Comparison of ENCODE assay signal across 9 cellular contexts in the genomic region with DNA sequence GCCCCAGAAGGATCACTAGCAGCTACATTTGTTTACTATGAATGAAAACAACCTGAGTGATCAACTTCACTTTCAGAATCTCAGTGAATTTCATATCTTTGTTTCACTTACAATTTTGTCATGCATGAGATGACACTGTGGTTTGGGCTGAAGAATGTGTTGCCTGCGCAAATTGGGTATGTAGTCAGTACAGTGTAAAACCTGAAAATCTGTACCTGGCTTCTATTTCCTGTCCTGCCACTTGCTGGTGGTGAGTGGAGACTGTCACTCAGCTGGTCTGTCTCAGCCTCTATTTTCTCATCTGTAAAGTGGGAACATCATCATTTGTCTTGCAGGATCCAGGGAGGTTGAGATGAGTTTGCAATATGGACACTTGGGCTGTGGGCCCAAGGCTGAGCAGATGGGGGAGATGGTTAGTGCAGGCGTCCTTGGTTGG.
DNase-seq lines count a peak whose midpoint lies in the region; ATAC-seq and TF ChIP-seq lines count a peak whose summit lies in the region.
"Had no signal": no experiment of that assay in that cellular context is flagged by ENCODE, and none has a peak within 500 bp of the region (broad histone marks: within the 10 kb centered on the region; RNA-seq: fewer than 3 reads in every experiment).

No MANE protein-coding gene starts in this region.

- POLR2A ChIA-PET in CD8-positive, alpha-beta T cell (lab: Charles Lee) = no interaction called here

- no peaks in the 10 kb centered on the region for H4K20me1 ChIP-seq in hepatocyte (ENCODE audit: insufficient read depth, poor library complexity, severe bottlenecking)

- H3K4me1 Mint-ChIP-seq in activated T-helper 17 cell treated with anti-CD3 and anti-CD28 coated beads, Interleukin-2, amount 50 U/mL, for 72 hours = peaks cover 7% of the 10 kb centered on the region
- H3K4me1 Mint-ChIP-seq in CD8-positive, alpha-beta T cell (ENCODE audit: low read depth) = peaks cover 48% of the 10 kb centered on the region

- ATAC-seq in GM18505 (IDR thresholded peaks at IDR 0.05; ENCODE audit: unreplicated experiment) (peak; percentile 90), GM19463 (IDR thresholded peaks at IDR 0.05; ENCODE audit: unreplicated experiment) (peak; percentile 86), HG03064 (IDR thresholded peaks at IDR 0.05; ENCODE audit: low read depth, unreplicated experiment) (peak; percentile 86)
- peak; percentile 52 for ATAC-seq in activated T-helper 17 cell treated with anti-CD3 and anti-CD28 coated beads, Interleukin-2, amount 50 U/mL, for 72 hours (replicated peaks)
- no peak for ATAC-seq in CD8-positive, alpha-beta T cell

- H3K36me3 Mint-ChIP-seq in activated T-helper 17 cell treated with anti-CD3 and anti-CD28 coated beads, Interleukin-2, amount 50 U/mL, for 72 hours (ENCODE audit: low read depth) = no peaks in the 10 kb centered on the region
- H3K36me3 Mint-ChIP-seq in CD8-positive, alpha-beta T cell = no peaks in the 10 kb centered on the region

- intact Hi-C loops in ascending aorta (cut with DNase I) = no loop called here
- intact Hi-C loops in CD8-positive, alpha-beta T cell (cut with DNase I, micrococcal nuclease) = no loop called here
- intact Hi-C loops in breast epithelium (cut with DNase I; ENCODE audit: low total_unique reads) = no loop called here

- WGBS in hepatocyte (ENCODE audit: low lambda C conversion rate, missing lambda C conversion rate) = 100% methylated on average over 2 of the region's 2 CpGs

- H2AFZ ChIP-seq in hepatocyte = no peak overlapping the region

- H3K27ac ChIP-seq in ascending aorta (no peak overlapping the region), hepatocyte (no peak overlapping the region), breast epithelium (no peak overlapping the region)
- H3K27ac ChIP-seq in CD8-positive, alpha-beta T cell (ENCODE audit: low read depth, low read length) = no peak overlapping the region
- H3K27ac ChIP-seq: stomach had no signal

- H3K79me2 ChIP-seq in hepatocyte = no peaks in the 10 kb centered on the region

- H3K36me3 ChIP-seq in ascending aorta (no peaks in the 10 kb centered on the region), hepatocyte (replicated peaks; ENCODE audit: insufficient read depth, low read depth) (no peaks in the 10 kb centered on the region), breast epithelium (no peaks in the 10 kb centered on the region)
- no peaks in the 10 kb centered on the region for H3K36me3 ChIP-seq in CD8-positive, alpha-beta T cell (ENCODE audit: insufficient read depth, low read length)
- H3K36me3 ChIP-seq: stomach had no signal

- H3K9me3 Mint-ChIP-seq in activated T-helper 17 cell treated with anti-CD3 and anti-CD28 coated beads, Interleukin-2, amount 50 U/mL, for 72 hours = peaks cover 9% of the 10 kb centered on the region
- H3K9me3 Mint-ChIP-seq in CD8-positive, alpha-beta T cell = peaks cover 6% of the 10 kb centered on the region

- no peak overlapping the region for H3K27ac Mint-ChIP-seq in activated T-helper 17 cell treated with anti-CD3 and anti-CD28 coated beads, Interleukin-2, amount 50 U/mL, for 72 hours
- no peak overlapping the region for H3K27ac Mint-ChIP-seq in CD8-positive, alpha-beta T cell

- DNase-seq in ascending aorta (ENCODE audit: low spot score in 2 of 2) (no peak), hepatocyte (ENCODE audit: low spot score) (no peak), breast epithelium (ENCODE audit: low spot score in 2 of 2) (no peak)
- no peak for DNase-seq in CD8-positive, alpha-beta T cell
- DNase-seq: stomach had no signal

- no peak overlapping the region for H3K4me2 ChIP-seq in hepatocyte

- H3K4me1 ChIP-seq in ascending aorta (peaks cover 0 to 6% of the 10 kb centered on the region in 2 donors), hepatocyte (ENCODE audit: insufficient read depth) (peaks cover 8% of the 10 kb centered on the region), breast epithelium (no peaks in the 10 kb centered on the region)
- H3K4me1 ChIP-seq in CD8-positive, alpha-beta T cell (ENCODE audit: insufficient read depth, low read length) = peaks cover 51% of the 10 kb centered on the region

- TF ChIP-seq CTCF in ascending aorta (IDR thresholded peaks at IDR 0.05) = no peak
- TF ChIP-seq CTCF in CD8-positive, alpha-beta T cell (IDR thresholded peaks at IDR 0.05) = no peak
- TF ChIP-seq CTCF in hepatocyte (IDR thresholded peaks at IDR 0.05; ENCODE audit: poor library complexity) = no peak
- no peak for TF ChIP-seq CTCF in breast epithelium (IDR thresholded peaks at IDR 0.05)

- CTCF ChIA-PET in CD8-positive, alpha-beta T cell (lab: Charles Lee) = no interaction called here

- H3K4me3 ChIP-seq in ascending aorta (no peak overlapping the region), hepatocyte (no peak overlapping the region), breast epithelium (no peak overlapping the region)
- no peak overlapping the region for H3K4me3 ChIP-seq in CD8-positive, alpha-beta T cell (ENCODE audit: low read depth, low read length)
- H3K4me3 ChIP-seq: stomach had no signal

- no peak overlapping the region for H3K4me3 Mint-ChIP-seq in activated T-helper 17 cell treated with anti-CD3 and anti-CD28 coated beads, Interleukin-2, amount 50 U/mL, for 72 hours
- no peak overlapping the region for H3K4me3 Mint-ChIP-seq in CD8-positive, alpha-beta T cell

- H3K27me3 ChIP-seq in ascending aorta = no peaks in the 10 kb centered on the region
- H3K27me3 ChIP-seq in CD8-positive, alpha-beta T cell (ENCODE audit: insufficient read depth, low read length) = no peaks in the 10 kb centered on the region
- no peaks in the 10 kb centered on the region for H3K27me3 ChIP-seq in hepatocyte
- H3K27me3 ChIP-seq in breast epithelium = no peaks in the 10 kb centered on the region
- H3K27me3 ChIP-seq: stomach had no signal

- H3K9me2 ChIP-seq in hepatocyte (replicated peaks; ENCODE audit: insufficient read depth) = no peaks in the 10 kb centered on the region

- TF ChIP-seq POLR2A in GM18505 (IDR thresholded peaks at IDR 0.05; ENCODE audit: borderline replicate concordance, extremely low read depth, insufficient read depth, insufficient read length) = no peak
- no peak for TF ChIP-seq POLR2A in breast epithelium (IDR thresholded peaks at IDR 0.05)

- H3K27me3 Mint-ChIP-seq in activated T-helper 17 cell treated with anti-CD3 and anti-CD28 coated beads, Interleukin-2, amount 50 U/mL, for 72 hours = no peaks in the 10 kb centered on the region
- peaks cover 3% of the 10 kb centered on the region for H3K27me3 Mint-ChIP-seq in CD8-positive, alpha-beta T cell (ENCODE audit: low read depth)

- H3K9me3 ChIP-seq in ascending aorta (no peaks in the 10 kb centered on the region), hepatocyte (ENCODE audit: low read depth) (no peaks in the 10 kb centered on the region), breast epithelium (no peaks in the 10 kb centered on the region)
- no peaks in the 10 kb centered on the region for H3K9me3 ChIP-seq in CD8-positive, alpha-beta T cell (ENCODE audit: low read length)
- H3K9me3 ChIP-seq: stomach had no signal
